8 cellular contexts compared by ENCODE assay signal in genomic region chr10:13587367-13587766, GRCh38. TPM values are rescaled to one million over a fixed set of nuclear protein-coding genes. Genes with fewer than 3 reads are reported as not detected.
DNase-seq lines count a peak whose midpoint lies in the region; ATAC-seq, FAIRE-seq and TF ChIP-seq lines count a peak whose summit lies in the region.

No MANE protein-coding gene starts in this region.

- no peaks in the 10 kb centered on the region for H3K9me3 ChIP-seq in A549
- H3K9me3 ChIP-seq in sigmoid colon, result no peaks in the 10 kb centered on the region

- no peak for TF ChIP-seq CTCF in A549 (IDR thresholded peaks at IDR 0.05)
- TF ChIP-seq CTCF in GM23338 (conservative IDR thresholded peaks at IDR 0.05; ENCODE audit: low read depth in 2 of 2), result no peak
- no peak for TF ChIP-seq CTCF in sigmoid colon (IDR thresholded peaks at IDR 0.05)

- POLR2A ChIA-PET in A549 (lab: Yijun Ruan, JAX), result interaction anchor here (1.1 to 1.7 kb wide), 4 partner anchors 31 to 285 kb away, joined by 3 to 8 read pairs (median 4); no protein-coding TSS in a partner anchor

- peaks cover 8% of the 10 kb centered on the region; the same call in 2 of the 3 replicates for H3K4me1 Mint-ChIP-seq in GM23338
- peaks cover 35% of the 10 kb centered on the region for H3K4me1 Mint-ChIP-seq in activated T-cell treated with anti-CD3 and anti-CD28 coated beads, Interleukin-2, amount 50 U/mL, for 4 hours (ENCODE audit: low read depth)

- TF ChIP-seq RAD21 in A549 (conservative IDR thresholded peaks at IDR 0.05 in 1 of 2, IDR thresholded peaks at IDR 0.05 in 1 of 2), result no peak

- WGBS in A549 (ENCODE audit: missing lambda C conversion rate), result 9% methylated on average over 18 of the region's 18 CpGs
- WGBS in sigmoid colon, 2 donors, result 2 to 3% methylated on average over 18 of the region's 18 CpGs

- no peaks in the 10 kb centered on the region for H3K9me3 Mint-ChIP-seq in GM23338
- H3K9me3 Mint-ChIP-seq in activated T-cell treated with anti-CD3 and anti-CD28 coated beads, Interleukin-2, amount 50 U/mL, for 4 hours, result no peaks in the 10 kb centered on the region

- H3K27ac ChIP-seq in A549 (peak overlapping the region; percentile 75 to 88), GM23338 (ENCODE audit: low read depth) (no peak overlapping the region), sigmoid colon (peak overlapping the region in 2 of 4 donors; percentile 67 to 73)

- DNase-seq in A549 (ENCODE audit: low read depth in 1 of 2, low spot score in 1 of 2) (no peak), GM23338 (ENCODE audit: low spot score) (peak; percentile 60), left ventricle myocardium superior (no peak), sigmoid colon (no peak), GF-D8 (lab: John Stamatoyannopoulos, UW) (no peak)
- DNase-seq in activated T-cell treated with anti-CD3 and anti-CD28 coated beads, Interleukin-2, amount 50 U/mL, for 4 hours, result no peak

- H3K36me3 ChIP-seq in GM23338 (ENCODE audit: insufficient read depth), result no peaks in the 10 kb centered on the region
- peaks cover 0 to 7% (median 3%) of the 10 kb centered on the region in 4 donors for H3K36me3 ChIP-seq in sigmoid colon

- intact Hi-C loops in left ventricle myocardium superior (cut with micrococcal nuclease), result no loop called here
- intact Hi-C loops in sigmoid colon (cut with DNase I), result loop anchor here (5.0 kb wide), 2 partner anchors 60 to 215 kb away; partner anchors contain the start of gene BEND7

- H3K4me1 ChIP-seq in A549, result peaks cover 6% of the 10 kb centered on the region; the same call in 1 of the 3 replicates
- no peaks in the 10 kb centered on the region for H3K4me1 ChIP-seq in GM23338 (ENCODE audit: insufficient read depth)
- peaks cover 0 to 20% (median 15%) of the 10 kb centered on the region in 4 donors for H3K4me1 ChIP-seq in sigmoid colon

- ATAC-seq in A549 (peak; percentile 26 to 37; a peak in 3 of 6 replicates), GM23338 (peak; percentile 73), left ventricle myocardium superior (peak; percentile 26), HG02571 (IDR thresholded peaks at IDR 0.05; ENCODE audit: unreplicated experiment) (no peak), GM21381 (IDR thresholded peaks at IDR 0.05; ENCODE audit: unreplicated experiment) (no peak)
- no peak for ATAC-seq in activated T-cell treated with anti-CD3 and anti-CD28 coated beads, Interleukin-2, amount 50 U/mL, for 4 hours

- H3K27me3 ChIP-seq in GM23338 (ENCODE audit: insufficient read depth), result no peaks in the 10 kb centered on the region
- peaks cover 0 to 4% (median 0%) of the 10 kb centered on the region in 3 donors for H3K27me3 ChIP-seq in sigmoid colon

- peaks cover 28% of the 10 kb centered on the region for H3K79me2 ChIP-seq in GM23338 (replicated peaks; ENCODE audit: insufficient read depth)

- peak overlapping the region; percentile 100 for H3K4me3 Mint-ChIP-seq in GM23338
- peak overlapping the region; percentile 99 for H3K4me3 Mint-ChIP-seq in activated T-cell treated with anti-CD3 and anti-CD28 coated beads, Interleukin-2, amount 50 U/mL, for 4 hours

- peak overlapping the region; percentile 80 for H2AFZ ChIP-seq in GM23338

- no peaks in the 10 kb centered on the region for H3K9me2 ChIP-seq in GM23338 (ENCODE audit: insufficient read depth)

- no peak overlapping the region for H3K27ac Mint-ChIP-seq in GM23338

- TF ChIP-seq EP300 in A549 (IDR thresholded peaks at IDR 0.05), result no peak
- TF ChIP-seq EP300 in sigmoid colon (IDR thresholded peaks at IDR 0.05), result no peak

- TF ChIP-seq POLR2A in A549 (IDR thresholded peaks at IDR 0.05; ENCODE audit: low read length) (no peak), sigmoid colon (IDR thresholded peaks at IDR 0.05) (no peak)

- H3K4me3 ChIP-seq in A549, result peak overlapping the region; percentile 99
- peak overlapping the region; percentile 90 for H3K4me3 ChIP-seq in GM23338
- peak overlapping the region; percentile 65 to 91 (median 76) for H3K4me3 ChIP-seq in sigmoid colon

- no peaks in the 10 kb centered on the region for H3K36me3 Mint-ChIP-seq in GM23338 (ENCODE audit: low read depth)
- H3K36me3 Mint-ChIP-seq in activated T-cell treated with anti-CD3 and anti-CD28 coated beads, Interleukin-2, amount 50 U/mL, for 4 hours (ENCODE audit: insufficient read depth), result peaks cover 9% of the 10 kb centered on the region

- H4K20me1 ChIP-seq in GM23338 (replicated peaks; ENCODE audit: insufficient read depth), result no peaks in the 10 kb centered on the region; the same call in 1 of the 2 replicates

- CTCF ChIA-PET in A549 (lab: Yijun Ruan, JAX), result interaction anchor here (1.0 to 4.7 kb wide), 8 partner anchors 11 to 217 kb away, joined by 3 to 21 read pairs (median 6); no protein-coding TSS in a partner anchor

- no peak for FAIRE-seq in A549 (lab: Jason Lieb, UNC)

- H3K27me3 Mint-ChIP-seq in GM23338 (ENCODE audit: insufficient read depth, low read depth, poor library complexity), result peaks cover 7% of the 10 kb centered on the region
- peaks cover 15% of the 10 kb centered on the region for H3K27me3 Mint-ChIP-seq in activated T-cell treated with anti-CD3 and anti-CD28 coated beads, Interleukin-2, amount 50 U/mL, for 4 hours (ENCODE audit: low read depth)

- H3K4me2 ChIP-seq in A549 (peak overlapping the region; percentile 97), GM23338 (peak overlapping the region; percentile 91)

- no peaks in the 10 kb centered on the region for H3F3A ChIP-seq in GM23338 (replicated peaks; ENCODE audit: low read depth)

TF ChIP-seq in A549, 52 proteins besides CTCF, POLR2A, EP300 and RAD21 (continues in another document):
- TF ChIP-seq SREBF2 (IDR thresholded peaks at IDR 0.05) (no peak), CEBPB (IDR thresholded peaks at IDR 0.05) (no peak), CBX2 (IDR thresholded peaks at IDR 0.05; ENCODE audit: borderline replicate concordance, low read depth) (no peak), KDM5A (IDR thresholded peaks at IDR 0.05) (no peak), ATOH8 (CRISPR knock-in tag; IDR thresholded peaks at IDR 0.05; ENCODE audit: low read depth) (no peak), HEYL (CRISPR knock-in tag; IDR thresholded peaks at IDR 0.05) (no peak), TP53 (CRISPR knock-in tag; IDR thresholded peaks at IDR 0.05) (no peak), RCOR1 (IDR thresholded peaks at IDR 0.05; ENCODE audit: low read depth, low read length) (no peak), HOXA7 (CRISPR knock-in tag; IDR thresholded peaks at IDR 0.05) (no peak), EHMT2 (IDR thresholded peaks at IDR 0.05; ENCODE audit: low read depth) (no peak)

TF ChIP-seq in GM23338, 12 proteins besides CTCF, POLR2A, EP300 and RAD21 (continues in another document):
- TF ChIP-seq ZNF114 (CRISPR knock-in tag; IDR thresholded peaks at IDR 0.05) (no peak), ETS1 (IDR thresholded peaks at IDR 0.05) (no peak), ZNF331 (CRISPR knock-in tag; IDR thresholded peaks at IDR 0.05; ENCODE audit: low read depth) (no peak), JUNB (IDR thresholded peaks at IDR 0.05; ENCODE audit: unreplicated experiment) (no peak), EZH2 (IDR thresholded peaks at IDR 0.05; ENCODE audit: low read depth, unreplicated experiment) (no peak)

RNA-seq across cellular contexts. Expression of gene PRPF18, which starts 0.6 kb away (rescaled TPM):
- 21.5 and 39.6 TPM in 2 replicates for polyA plus RNA-seq in A549 (2011; rRNA removed)
- polyA plus RNA-seq in A549 (2012; cell fraction: cytosol; rRNA removed), result 7.6 and 10.6 TPM in 2 replicates
- 2.5 and 3.5 TPM in 2 replicates for polyA plus RNA-seq in A549 (2012; cell fraction: nucleus; rRNA removed)
- 22.0 to 22.8 TPM (median 22.3 TPM) in 3 replicates for polyA plus RNA-seq in A549 (2017; fragmentation: RNase III; extraction: RNeasy Plus Mini Kit Qiagen cat#74134 plus additional on column Dnase treatment)
- polyA minus RNA-seq in A549 (2011; rRNA and poly(A)+ RNA removed), result 8.0 and 8.6 TPM in 2 replicates
- total RNA-seq in GM23338 (2014; rRNA removed; shearing (Covaris generic)), result 13.5 and 17.2 TPM in 2 replicates
- 12.4 and 15.1 TPM in 2 replicates for polyA plus RNA-seq in GM23338 (2016; fragmentation: Nextera tagmentation; extraction: Ambion mirVana)
- 10 to 100 TPM; 24.5 to 26.9 (median 24.5) TPM for total RNA-seq in activated T-cell treated with anti-CD3 and anti-CD28 coated beads, Interleukin-2, amount 50 U/mL, for 4 hours
- 17.0 TPM for total RNA-seq in left ventricle myocardium superior
- total RNA-seq in sigmoid colon, result 10 to 100 TPM; 25.8 to 39.3 (median 29.0) TPM
- polyA plus RNA-seq in sigmoid colon, result 10 to 100 TPM; 21.2 to 29.6 (median 23.4) TPM

RNA-seq across cellular contexts. Expression of gene BEND7, which starts 58.6 kb away (rescaled TPM):
- polyA plus RNA-seq in A549 (2011; rRNA removed), result 11.5 and 12.2 TPM in 2 replicates
- 4.0 and 5.1 TPM in 2 replicates for polyA plus RNA-seq in A549 (2012; cell fraction: cytosol; rRNA removed)
- 3.6 and 4.4 TPM in 2 replicates for polyA plus RNA-seq in A549 (2012; cell fraction: nucleus; rRNA removed)
- 7.9 to 10.4 TPM (median 9.8 TPM) in 3 replicates for polyA plus RNA-seq in A549 (2017; fragmentation: RNase III; extraction: RNeasy Plus Mini Kit Qiagen cat#74134 plus additional on column Dnase treatment)
- 4.0 and 5.7 TPM in 2 replicates for polyA minus RNA-seq in A549 (2011; rRNA and poly(A)+ RNA removed)
- total RNA-seq in GM23338 (2014; rRNA removed; shearing (Covaris generic)), result 6.0 and 9.6 TPM in 2 replicates
- 3.1 and 3.7 TPM in 2 replicates for polyA plus RNA-seq in GM23338 (2016; fragmentation: Nextera tagmentation; extraction: Ambion mirVana)
- total RNA-seq in activated T-cell treated with anti-CD3 and anti-CD28 coated beads, Interleukin-2, amount 50 U/mL, for 4 hours, result under 1 TPM in 1 of 3 donors, not detected in 2; 0.03 TPM
- total RNA-seq in left ventricle myocardium superior, result 17.4 TPM
- total RNA-seq in sigmoid colon, result 10 to 100 TPM; 11.8 to 27.2 (median 24.0) TPM
- 10 to 100 TPM in 1 of 3 donors, 1 to 10 TPM in 2; 5.3 to 11.4 (median 7.6) TPM for polyA plus RNA-seq in sigmoid colon

Comparison
In these comparisons a context has a peak if more than half of its experiments do, and no peak if none do; other contexts are left out.
1. ATAC-seq: peak in A549 (2 of 2), GM23338 (single experiment) and left ventricle myocardium superior (single experiment); none in activated T-cell treated with anti-CD3 and anti-CD28 coated beads, Interleukin-2, amount 50 U/mL, for 4 hours (0 of 2), HG02571 (single experiment) and GM21381 (single experiment).
2. Peak in every context shown above with its lines, with median percentiles within 50 percentile points of each other: H3K4me3 ChIP-seq.